In genomic region chr14:105458010-105458409, GRCh38 we compare ENCODE assay signal across 31 cellular contexts. TPM values are rescaled to one million over a fixed set of nuclear protein-coding genes. Genes with fewer than 3 reads are reported as not detected.
"Had no signal": no experiment of that assay in that cellular context is flagged by ENCODE, and none has a peak within 500 bp of the region (broad histone marks: within the 10 kb centered on the region; RNA-seq: fewer than 3 reads in every experiment).

No MANE protein-coding gene starts in this region.

- H3K4me3 Mint-ChIP-seq: activated CD4-positive, alpha-beta memory T cell treated with anti-CD3 and anti-CD28 coated beads for 36 hours; activated CD4-positive, alpha-beta T cell treated with anti-CD3 and anti-CD28 coated beads for 36 hours; activated CD4-positive, alpha-beta T cell treated with anti-CD3 and anti-CD28 coated beads, Interleukin-2, amount 10 ng/mL, durations not matched to agents 24 days and 14 days; activated CD8-positive, alpha-beta T cell treated with anti-CD3 and anti-CD28 coated beads, Interleukin-2, amount 10 ng/mL, durations not matched to agents 7 days and 5 days; activated naive CD4-positive, alpha-beta T cell treated with anti-CD3 and anti-CD28 coated beads for 36 hours; activated naive CD4-positive, alpha-beta T cell treated with anti-CD3 and anti-CD28 coated beads, Interleukin-2, amount 50 U/mL, for 24 hours; activated naive CD8-positive, alpha-beta T cell treated with anti-CD3 and anti-CD28 coated beads for 36 hours; activated naive CD8-positive, alpha-beta T cell treated with anti-CD3 and anti-CD28 coated beads, Interleukin-2, amount 50 U/mL, for 24 hours; activated T-cell treated with anti-CD3 and anti-CD28 coated beads, Interleukin-2, amount 50 U/mL, for 4 hours; activated T-helper 1 cell treated with anti-CD3 and anti-CD28 coated beads, Interleukin-12 subunit alpha, Interleukin-12 subunit beta, Interleukin-2, Interleukin-4 antibody, amounts not matched to agents 30 ng/mL and 10 ng/mL and 1 ng/mL, durations not matched to agents 14 hours and 24 hours and 36 hours had no signal

- H3K27ac ChIP-seq: adrenal gland, body of pancreas, epithelial cell of prostate, esophagus squamous epithelium, gastroesophageal sphincter, heart right ventricle had no signal

- H3K27me3 Mint-ChIP-seq: activated CD4-positive, alpha-beta memory T cell treated with anti-CD3 and anti-CD28 coated beads for 36 hours; activated CD4-positive, alpha-beta T cell treated with anti-CD3 and anti-CD28 coated beads for 36 hours; activated CD4-positive, alpha-beta T cell treated with anti-CD3 and anti-CD28 coated beads, Interleukin-2, amount 10 ng/mL, durations not matched to agents 24 days and 14 days; activated naive CD4-positive, alpha-beta T cell treated with anti-CD3 and anti-CD28 coated beads, Interleukin-2, amount 50 U/mL, for 24 hours; activated naive CD8-positive, alpha-beta T cell treated with anti-CD3 and anti-CD28 coated beads for 36 hours; activated naive CD8-positive, alpha-beta T cell treated with anti-CD3 and anti-CD28 coated beads, Interleukin-2, amount 50 U/mL, for 24 hours had no signal

- H3K9me3 Mint-ChIP-seq: activated CD4-positive, alpha-beta memory T cell treated with anti-CD3 and anti-CD28 coated beads for 36 hours; activated CD4-positive, alpha-beta T cell treated with anti-CD3 and anti-CD28 coated beads, Interleukin-2, amount 10 ng/mL, durations not matched to agents 24 days and 14 days; activated naive CD4-positive, alpha-beta T cell treated with anti-CD3 and anti-CD28 coated beads for 36 hours; activated naive CD4-positive, alpha-beta T cell treated with anti-CD3 and anti-CD28 coated beads, Interleukin-2, amount 50 U/mL, for 24 hours; activated naive CD8-positive, alpha-beta T cell treated with anti-CD3 and anti-CD28 coated beads for 36 hours; activated naive CD8-positive, alpha-beta T cell treated with anti-CD3 and anti-CD28 coated beads, Interleukin-2, amount 50 U/mL, for 24 hours; activated T-cell treated with anti-CD3 and anti-CD28 coated beads, Interleukin-2, amount 50 U/mL, for 4 hours; activated T-helper 1 cell treated with anti-CD3 and anti-CD28 coated beads, Interleukin-12 subunit alpha, Interleukin-12 subunit beta, Interleukin-2, Interleukin-4 antibody, amounts not matched to agents 30 ng/mL and 10 ng/mL and 1 ng/mL, durations not matched to agents 14 hours and 24 hours and 36 hours; activated T-helper 2 cell treated with anti-CD3 and anti-CD28 coated beads, Interferon-gamma antibody, Interleukin-2, Interleukin-4, amounts not matched to agents 10 μg/mL and 5 μg/mL and 100 μg/mL, durations not matched to agents 14 hours and 24 hours and 36 hours had no signal

- H3K4me1 ChIP-seq: adrenal gland, body of pancreas, esophagus squamous epithelium, gastroesophageal sphincter had no signal

- H3K4me1 Mint-ChIP-seq: activated CD4-positive, alpha-beta T cell treated with anti-CD3 and anti-CD28 coated beads for 36 hours; activated naive CD4-positive, alpha-beta T cell treated with anti-CD3 and anti-CD28 coated beads, Interleukin-2, amount 50 U/mL, for 24 hours; activated naive CD8-positive, alpha-beta T cell treated with anti-CD3 and anti-CD28 coated beads for 36 hours; activated naive CD8-positive, alpha-beta T cell treated with anti-CD3 and anti-CD28 coated beads, Interleukin-2, amount 50 U/mL, for 24 hours had no signal

- H3K27me3 ChIP-seq: adrenal gland, body of pancreas, esophagus squamous epithelium, gastroesophageal sphincter, heart right ventricle had no signal

- H3K9me3 ChIP-seq: adrenal gland, body of pancreas, esophagus squamous epithelium, gastroesophageal sphincter, heart right ventricle had no signal

- H3K4me3 ChIP-seq: adrenal gland, body of pancreas, esophagus squamous epithelium, gastroesophageal sphincter, heart right ventricle had no signal

- DNase-seq: activated CD4-positive, alpha-beta memory T cell treated with anti-CD3 and anti-CD28 coated beads for 36 hours; activated CD4-positive, alpha-beta T cell treated with anti-CD3 and anti-CD28 coated beads for 36 hours; activated CD4-positive, alpha-beta T cell treated with anti-CD3 and anti-CD28 coated beads, Interleukin-2, amount 10 ng/mL, durations not matched to agents 24 days and 14 days; activated CD4-positive, CD25-positive, alpha-beta regulatory T cell; activated CD4-positive, CD25-positive, alpha-beta regulatory T cell treated with anti-CD3 and anti-CD28 coated beads, Interleukin-2, amount 50 U/mL, for 72 hours; activated CD8-positive, alpha-beta T cell treated with anti-CD3 and anti-CD28 coated beads, Interleukin-2, amount 10 ng/mL, durations not matched to agents 7 days and 5 days; activated effector memory CD4-positive, alpha-beta T cell treated with anti-CD3 and anti-CD28 coated beads, Interleukin-2, amount 50 U/mL, for 16 hours; activated naive CD4-positive, alpha-beta T cell treated with anti-CD3 and anti-CD28 coated beads for 36 hours; activated naive CD8-positive, alpha-beta T cell treated with anti-CD3 and anti-CD28 coated beads for 36 hours; activated naive CD8-positive, alpha-beta T cell treated with anti-CD3 and anti-CD28 coated beads, Interleukin-2, amount 50 U/mL, for 24 hours; activated T-cell treated with anti-CD3 and anti-CD28 coated beads, Interleukin-2, amount 50 U/mL, for 4 hours; adrenal gland; amygdala; aorta; body of pancreas; caudate nucleus; cortex of kidney; dermis blood vessel endothelial cell; effector CD4-positive, alpha-beta T cell; esophagus squamous epithelium; foreskin melanocyte; T-helper 2 cell had no signal

- ATAC-seq: activated CD4-positive, alpha-beta T cell treated with anti-CD3 and anti-CD28 coated beads for 36 hours; activated CD8-positive, alpha-beta T cell treated with anti-CD3 and anti-CD28 coated beads, Interleukin-2, amount 10 ng/mL, durations not matched to agents 7 days and 5 days; activated naive CD8-positive, alpha-beta T cell treated with anti-CD3 and anti-CD28 coated beads, Interleukin-2, amount 50 U/mL, for 24 hours; activated T-cell treated with anti-CD3 and anti-CD28 coated beads, Interleukin-2, amount 50 U/mL, for 4 hours; body of pancreas; gastroesophageal sphincter had no signal

- H3K27ac Mint-ChIP-seq: activated CD4-positive, alpha-beta memory T cell treated with anti-CD3 and anti-CD28 coated beads for 36 hours; activated CD4-positive, alpha-beta T cell treated with anti-CD3 and anti-CD28 coated beads for 36 hours; activated CD4-positive, alpha-beta T cell treated with anti-CD3 and anti-CD28 coated beads, Interleukin-2, amount 10 ng/mL, durations not matched to agents 24 days and 14 days; activated CD8-positive, alpha-beta T cell treated with anti-CD3 and anti-CD28 coated beads, Interleukin-2, amount 10 ng/mL, durations not matched to agents 7 days and 5 days; activated naive CD4-positive, alpha-beta T cell treated with anti-CD3 and anti-CD28 coated beads for 36 hours; activated naive CD4-positive, alpha-beta T cell treated with anti-CD3 and anti-CD28 coated beads, Interleukin-2, amount 50 U/mL, for 24 hours; activated naive CD8-positive, alpha-beta T cell treated with anti-CD3 and anti-CD28 coated beads for 36 hours; activated naive CD8-positive, alpha-beta T cell treated with anti-CD3 and anti-CD28 coated beads, Interleukin-2, amount 50 U/mL, for 24 hours; activated T-helper 1 cell treated with anti-CD3 and anti-CD28 coated beads, Interleukin-12 subunit alpha, Interleukin-12 subunit beta, Interleukin-2, Interleukin-4 antibody, amounts not matched to agents 30 ng/mL and 10 ng/mL and 1 ng/mL, durations not matched to agents 14 hours and 24 hours and 36 hours; activated T-helper 2 cell treated with anti-CD3 and anti-CD28 coated beads, Interferon-gamma antibody, Interleukin-2, Interleukin-4, amounts not matched to agents 10 μg/mL and 5 μg/mL and 100 μg/mL, durations not matched to agents 14 hours and 24 hours and 36 hours had no signal

- FAIRE-seq: colon, endometrium, endothelial cell of umbilical vein had no signal

RNA-seq across cellular contexts. Expression of gene CRIP2, which starts 16.6 kb away (rescaled TPM):
- total RNA-seq: activated naive CD4-positive, alpha-beta T cell treated with anti-CD3 and anti-CD28 coated beads for 36 hours; activated T-helper 1 cell treated with anti-CD3 and anti-CD28 coated beads, Interleukin-12 subunit alpha, Interleukin-12 subunit beta, Interleukin-2, Interleukin-4 antibody, amounts not matched to agents 30 ng/mL and 10 ng/mL and 1 ng/mL, durations not matched to agents 14 hours and 24 hours and 36 hours had no signal
